In the genomic region with DNA sequence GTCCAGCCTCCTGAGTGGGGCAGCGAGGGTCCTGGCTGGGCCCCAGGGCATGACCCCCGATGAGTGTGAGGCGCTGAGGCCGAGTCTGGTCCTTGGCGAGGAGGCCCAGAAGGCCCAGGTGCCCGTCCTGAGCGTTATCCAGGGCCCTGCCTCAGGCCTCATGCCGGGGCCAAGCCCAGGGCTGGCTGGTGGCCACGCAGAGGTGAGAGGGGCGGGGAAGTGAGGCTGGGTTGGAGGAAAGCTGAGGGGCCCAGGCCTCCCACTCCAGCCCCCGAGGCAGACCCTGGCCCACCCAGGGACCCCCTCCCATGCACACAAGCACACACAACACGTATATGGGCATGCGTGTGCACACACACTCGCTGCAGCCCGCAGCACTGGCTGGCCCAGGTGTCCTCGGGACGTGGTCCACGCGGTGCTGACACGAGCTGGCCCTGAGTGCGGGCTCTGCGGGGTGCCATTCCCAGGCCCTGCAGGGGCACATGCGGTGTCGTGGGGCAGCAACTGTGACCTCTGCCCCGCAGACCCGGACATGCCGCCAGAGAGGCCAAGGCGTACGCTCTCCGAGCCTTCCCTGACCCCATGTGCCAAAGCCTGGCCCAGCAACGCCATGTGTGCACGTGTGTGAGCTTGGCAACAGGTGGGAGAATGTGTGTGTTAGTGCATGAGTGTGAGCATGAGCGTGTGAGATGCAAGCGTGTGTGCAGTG, we compare ENCODE assay signal across 8 cellular contexts.
DNase-seq lines count a peak whose midpoint lies in the region; ATAC-seq and FAIRE-seq lines count a peak whose summit lies in the region.
"Not testable (repeated sequence)": the region's sequence is repeated elsewhere in the genome, so short reads cannot be mapped to it uniquely, and the experiment has no call there.

No MANE protein-coding gene starts in this region.

- H3K27me3 ChIP-seq in BLaER1: not testable (repeated sequence)

- intact Hi-C loops in posterior vena cava (cut with DNase I): not testable (repeated sequence)

- H3K9ac ChIP-seq in BLaER1: not testable (repeated sequence)

- H3K9me3 ChIP-seq in BLaER1: not testable (repeated sequence)

- not testable (repeated sequence) for H4K20me1 ChIP-seq in BLaER1

- ATAC-seq in GM21825 (IDR thresholded peaks at IDR 0.05; ENCODE audit: unreplicated experiment) (peak; percentile 12), HG02973 (IDR thresholded peaks at IDR 0.05; ENCODE audit: unreplicated experiment) (peak; percentile 2), HG03460 (IDR thresholded peaks at IDR 0.05; ENCODE audit: unreplicated experiment) (peak; percentile 7)

- not testable (repeated sequence) for H3K27ac ChIP-seq in BLaER1

- not testable (repeated sequence) for H3K4me3 ChIP-seq in BLaER1

- not testable (repeated sequence) for H3K36me3 ChIP-seq in BLaER1

- H3K4me1 ChIP-seq in BLaER1: peaks cover 53% of the 10 kb centered on the region

- H3K4me2 ChIP-seq in BLaER1: peak overlapping the region; percentile 19; the same call in 1 of the 2 replicates

- DNase-seq in GM19239 (ENCODE audit: insufficient read length, low spot score): not testable (repeated sequence)
- DNase-seq in RPMI8226 (peak; percentile 26), ecto neural progenitor cell (ENCODE audit: low spot score) (peak; percentile 5), posterior vena cava (ENCODE audit: low spot score) (peak; percentile 76)

- FAIRE-seq in GM19239 (lab: Jason Lieb, UNC): peak; percentile 40
